2 cellular contexts compared by ENCODE assay signal in genomic region chr6:111796310-111796918, GRCh38.
A peak's percentile ranks its signal among the peaks of the same experiment; 100 is the strongest.
TF ChIP-seq lines count a peak whose summit lies in the region.

No MANE protein-coding gene starts in this region.

TF ChIP-seq in K562, 482 proteins besides CTCF, POLR2A, EP300 and RAD21:
- TF ChIP-seq PRDM10 (IDR thresholded peaks at IDR 0.05; ENCODE audit: partially characterized antibody), result peak; percentile 58
- no peak for TF ChIP-seq NR1H2 (CRISPR knock-in tag; IDR thresholded peaks at IDR 0.05)
- TF ChIP-seq, protein P1, sequence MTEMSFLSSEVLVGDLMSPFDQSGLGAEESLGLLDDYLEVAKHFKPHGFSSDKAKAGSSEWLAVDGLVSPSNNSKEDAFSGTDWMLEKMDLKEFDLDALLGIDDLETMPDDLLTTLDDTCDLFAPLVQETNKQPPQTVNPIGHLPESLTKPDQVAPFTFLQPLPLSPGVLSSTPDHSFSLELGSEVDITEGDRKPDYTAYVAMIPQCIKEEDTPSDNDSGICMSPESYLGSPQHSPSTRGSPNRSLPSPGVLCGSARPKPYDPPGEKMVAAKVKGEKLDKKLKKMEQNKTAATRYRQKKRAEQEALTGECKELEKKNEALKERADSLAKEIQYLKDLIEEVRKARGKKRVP (CRISPR knock-in tag; IDR thresholded peaks at IDR 0.05), result 0 out of 2 replicates have a peak, but pooled peaks have one; percentile 18
- TF ChIP-seq RBM22 (IDR thresholded peaks at IDR 0.05; ENCODE audit: low read depth, low read length, poor library complexity, severe bottlenecking), result no peak
- no peak for TF ChIP-seq SMAD2 (IDR thresholded peaks at IDR 0.05; ENCODE audit: low read depth, low read length)
- no peak for TF ChIP-seq CBX5 (IDR thresholded peaks at IDR 0.05; ENCODE audit: borderline replicate concordance, low read depth)
- TF ChIP-seq SMAD4 (CRISPR knock-in tag; conservative IDR thresholded peaks at IDR 0.05), result 0 out of 2 replicates have a peak, but pooled peaks have one; percentile 46
- TF ChIP-seq NR2C1 (IDR thresholded peaks at IDR 0.05), result no peak
- 0 out of 2 replicates have a peak, but pooled peaks have one; percentile 49 for TF ChIP-seq NR2C1 (tag; IDR thresholded peaks at IDR 0.05)
- TF ChIP-seq, protein P2, sequence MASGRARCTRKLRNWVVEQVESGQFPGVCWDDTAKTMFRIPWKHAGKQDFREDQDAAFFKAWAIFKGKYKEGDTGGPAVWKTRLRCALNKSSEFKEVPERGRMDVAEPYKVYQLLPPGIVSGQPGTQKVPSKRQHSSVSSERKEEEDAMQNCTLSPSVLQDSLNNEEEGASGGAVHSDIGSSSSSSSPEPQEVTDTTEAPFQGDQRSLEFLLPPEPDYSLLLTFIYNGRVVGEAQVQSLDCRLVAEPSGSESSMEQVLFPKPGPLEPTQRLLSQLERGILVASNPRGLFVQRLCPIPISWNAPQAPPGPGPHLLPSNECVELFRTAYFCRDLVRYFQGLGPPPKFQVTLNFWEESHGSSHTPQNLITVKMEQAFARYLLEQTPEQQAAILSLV (tag; IDR thresholded peaks at IDR 0.05), result peak; percentile 73
- no peak for TF ChIP-seq ARID2 (IDR thresholded peaks at IDR 0.05)
- TF ChIP-seq ZNF311 (CRISPR knock-in tag; IDR thresholded peaks at IDR 0.05), result no peak
- no peak for TF ChIP-seq NR4A1 (CRISPR knock-in tag; IDR thresholded peaks at IDR 0.05)
- TF ChIP-seq NR4A1 (tag; IDR thresholded peaks at IDR 0.05), result peak; percentile 61; the same call in 1 of the 2 replicates
- TF ChIP-seq DMBX1 (CRISPR knock-in tag; IDR thresholded peaks at IDR 0.05; ENCODE audit: borderline replicate concordance), result peak; percentile 67; the same call in 1 of the 2 replicates
- TF ChIP-seq PTRF (tag; IDR thresholded peaks at IDR 0.05), result 0 out of 2 replicates have a peak, but pooled peaks have one; percentile 55
- TF ChIP-seq XRCC5 (IDR thresholded peaks at IDR 0.05; ENCODE audit: low read depth, low read length), result no peak
TF ChIP-seq in K562: peak in this region for 8.

TF ChIP-seq in GM23338, 12 proteins besides CTCF, POLR2A, EP300 and RAD21:
- no peak for TF ChIP-seq JUNB (IDR thresholded peaks at IDR 0.05; ENCODE audit: unreplicated experiment)
- TF ChIP-seq ZNF462 (CRISPR knock-in tag; IDR thresholded peaks at IDR 0.05), result no peak
- no peak for TF ChIP-seq POLR2AphosphoS5 (IDR thresholded peaks at IDR 0.05; ENCODE audit: low read depth)
- TF ChIP-seq NANOG (IDR thresholded peaks at IDR 0.05; ENCODE audit: borderline replicate concordance), result no peak
- no peak for TF ChIP-seq EZH2phosphoT487 (IDR thresholded peaks at IDR 0.05; ENCODE audit: unreplicated experiment)
- TF ChIP-seq CREB1 (CRISPR knock-in tag; IDR thresholded peaks at IDR 0.05; ENCODE audit: low read depth), result no peak
- TF ChIP-seq ZNF114 (CRISPR knock-in tag; IDR thresholded peaks at IDR 0.05), result no peak
- TF ChIP-seq REST (IDR thresholded peaks at IDR 0.05; ENCODE audit: unreplicated experiment), result no peak
- no peak for TF ChIP-seq EZH2 (IDR thresholded peaks at IDR 0.05; ENCODE audit: low read depth, unreplicated experiment)
- TF ChIP-seq STAT1 (IDR thresholded peaks at IDR 0.05; ENCODE audit: unreplicated experiment), result no peak
